In the genomic region with DNA sequence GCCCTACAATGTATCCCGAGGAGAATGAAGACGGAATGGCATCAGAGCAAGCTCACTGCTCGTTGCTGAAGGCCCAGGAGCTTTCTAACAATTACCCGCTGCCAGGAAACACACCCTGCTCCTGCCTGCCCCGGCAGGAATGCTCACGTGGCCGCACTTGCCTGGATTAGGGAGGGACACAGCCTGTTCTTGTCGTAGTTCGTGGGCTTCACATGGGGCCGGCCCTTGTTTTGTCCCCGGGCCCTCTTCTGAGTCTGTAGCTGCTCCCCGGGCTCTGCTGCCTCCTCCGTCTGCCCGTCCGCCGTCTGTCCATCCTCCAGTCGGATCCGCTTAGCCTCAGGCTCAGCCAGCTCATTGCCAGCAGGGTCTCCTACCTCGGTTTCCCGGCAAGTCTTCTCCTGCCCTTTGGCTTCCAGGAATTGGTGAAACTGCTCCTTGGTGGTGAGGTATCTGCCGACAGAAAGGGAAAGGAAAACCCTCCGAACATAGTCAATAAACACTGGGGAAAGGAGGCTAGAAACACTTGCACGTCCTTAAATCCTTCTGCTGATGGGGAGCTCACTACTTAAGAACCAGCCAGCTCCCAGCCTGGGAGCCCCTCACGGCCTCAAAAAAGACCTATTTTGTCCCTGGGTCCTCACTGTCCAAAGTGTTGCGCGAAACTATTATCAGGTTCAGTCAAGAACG, we compare ENCODE assay signal across 8 cellular contexts. TPM values are rescaled to one million over a fixed set of nuclear protein-coding genes. Genes with fewer than 3 reads are reported as not detected.
DNase-seq lines count a peak whose midpoint lies in the region; ATAC-seq, FAIRE-seq and TF ChIP-seq lines count a peak whose summit lies in the region.

No MANE protein-coding gene starts in this region.

- TF ChIP-seq POLR2A in A549 (IDR thresholded peaks at IDR 0.05; ENCODE audit: low read length) = no peak

- H3K9me3 ChIP-seq in A549 (no peaks in the 10 kb centered on the region), muscle layer of colon (ENCODE audit: low read length) (no peaks in the 10 kb centered on the region)

- H3K4me1 ChIP-seq in A549 (peaks cover 5% of the 10 kb centered on the region; the same call in 2 of the 3 replicates), muscle layer of colon (ENCODE audit: insufficient read depth, low read length) (peaks cover 9% of the 10 kb centered on the region)

- TF ChIP-seq EP300 in A549 (IDR thresholded peaks at IDR 0.05) = no peak

- 59% methylated on average over 26 of the region's 27 CpGs for WGBS in A549 (ENCODE audit: missing lambda C conversion rate)

- peak overlapping the region; percentile 98 for H3K4me2 ChIP-seq in A549

- ATAC-seq in A549 (no peak), GM21529 (IDR thresholded peaks at IDR 0.05; ENCODE audit: unreplicated experiment) (no peak)

- peak overlapping the region; percentile 92 to 100 (median 99) for H3K27ac Mint-ChIP-seq in IgD-negative memory B cell

- DNase-seq in A549 (ENCODE audit: low read depth in 1 of 2, low spot score in 1 of 2) (no peak), choroid plexus epithelial cell (ENCODE audit: low read depth) (no peak), HT-29 (ENCODE audit: low spot score) (no peak), LoVo (ENCODE audit: low spot score) (no peak)
- no peak for DNase-seq in stimulated activated CD4-positive, alpha-beta T cell treated with anti-CD3 and anti-CD28 coated beads, Interleukin-4, amount 100 ng/mL, for 4 hours

- peaks cover 45% of the 10 kb centered on the region for H3K36me3 ChIP-seq in muscle layer of colon (ENCODE audit: insufficient read depth, low read length)

- peak overlapping the region; percentile 97 for H3K4me3 ChIP-seq in A549
- peak overlapping the region; percentile 97 for H3K4me3 ChIP-seq in choroid plexus epithelial cell (ENCODE audit: low read depth, low read length)
- H3K4me3 ChIP-seq in muscle layer of colon (ENCODE audit: low read depth in 1 of 2, low read length in 2 of 2) = peak overlapping the region; percentile 78 to 100

- TF ChIP-seq CTCF in A549 (IDR thresholded peaks at IDR 0.05) = no peak
- TF ChIP-seq CTCF in choroid plexus epithelial cell (conservative IDR thresholded peaks at IDR 0.05; ENCODE audit: low read depth, low read length) = no peak

- no peak for TF ChIP-seq RAD21 in A549 (conservative IDR thresholded peaks at IDR 0.05 in 1 of 2, IDR thresholded peaks at IDR 0.05 in 1 of 2)

- peaks cover 16% of the 10 kb centered on the region for H3K36me3 Mint-ChIP-seq in IgD-negative memory B cell

- CTCF ChIA-PET in A549 (lab: Yijun Ruan, JAX) = interaction anchor here (1.4 to 2.9 kb wide), 3 partner anchors 10 to 16 kb away, joined by 3 to 20 read pairs (median 7); no protein-coding TSS in a partner anchor

- H3K4me3 Mint-ChIP-seq in IgD-negative memory B cell = peak overlapping the region; percentile 89 to 100 (median 100)

- POLR2A ChIA-PET in A549 (lab: Yijun Ruan, JAX) = interaction anchor here (0.6 to 2.1 kb wide), 6 partner anchors 9 to 81 kb away, joined by 3 to 10 read pairs (median 4); a partner anchor contains a TSS

- FAIRE-seq in A549 (lab: Jason Lieb, UNC) = no peak

- no peaks in the 10 kb centered on the region for H3K27me3 ChIP-seq in muscle layer of colon (ENCODE audit: control insufficient read depth in 1 of 2, insufficient read depth in 2 of 2, low read length in 2 of 2)

- H3K4me1 Mint-ChIP-seq in IgD-negative memory B cell = peaks cover 5 to 11% (median 11%) of the 10 kb centered on the region in 3 donors

- H3K9ac ChIP-seq in muscle layer of colon (ENCODE audit: low read length) = no peak overlapping the region

- H3K27ac ChIP-seq in A549 (peak overlapping the region; percentile 99 to 100), muscle layer of colon (ENCODE audit: low read depth, low read length) (peak overlapping the region; percentile 99)

- peaks cover 0 to 4% (median 3%) of the 10 kb centered on the region in 3 donors for H3K9me3 Mint-ChIP-seq in IgD-negative memory B cell

- H3K27me3 Mint-ChIP-seq in IgD-negative memory B cell = peaks cover 3% of the 10 kb centered on the region

TF ChIP-seq in A549, 52 proteins besides CTCF, POLR2A, EP300 and RAD21:
- TF ChIP-seq RFX5 (IDR thresholded peaks at IDR 0.05) (no peak), NFE2L2 (conservative IDR thresholded peaks at IDR 0.05; ENCODE audit: low read length) (no peak), SMC3 (IDR thresholded peaks at IDR 0.05) (no peak), CBX2 (IDR thresholded peaks at IDR 0.05; ENCODE audit: borderline replicate concordance, low read depth) (no peak), TP53 (CRISPR knock-in tag; IDR thresholded peaks at IDR 0.05) (no peak), ZFP36 (IDR thresholded peaks at IDR 0.05; ENCODE audit: borderline replicate concordance, partially characterized antibody) (peak; percentile 42), HEYL (CRISPR knock-in tag; IDR thresholded peaks at IDR 0.05) (no peak)

RNA-seq across cellular contexts. Expression of a gene that starts 0.9 kb away (rescaled TPM):
- polyA plus RNA-seq in A549 (2011; rRNA removed) (15.5 and 16.3 TPM in 2 replicates), A549 (2017; fragmentation: RNase III; extraction: RNeasy Plus Mini Kit Qiagen cat#74134 plus additional on column Dnase treatment) (26.9 to 29.4 TPM (median 27.9 TPM) in 3 replicates), IgD-negative memory B cell (35.2 TPM)
- polyA plus RNA-seq in A549 (2012; cell fraction: cytosol; rRNA removed) = 53.3 and 66.5 TPM in 2 replicates
- polyA plus RNA-seq in A549 (2012; cell fraction: nucleus; rRNA removed) = 222 and 288 TPM in 2 replicates
- 10.9 and 20.9 TPM in 2 replicates for polyA minus RNA-seq in A549 (2011; rRNA and poly(A)+ RNA removed)
- total RNA-seq in HT-29 (2014; rRNA removed; shearing (Covaris generic)) = 81.1 and 90.4 TPM in 2 replicates

RNA-seq across cellular contexts. Expression of a gene that starts 5.5 kb away (rescaled TPM):
- polyA plus RNA-seq in A549 (2011; rRNA removed) = 0.46 and 0.65 TPM in 2 replicates
- polyA plus RNA-seq in A549 (2012; cell fraction: cytosol; rRNA removed) = 2.4 and 3.6 TPM in 2 replicates
- 27.6 and 34.7 TPM in 2 replicates for polyA plus RNA-seq in A549 (2012; cell fraction: nucleus; rRNA removed)
- 2.0 to 2.3 TPM (median 2.2 TPM) in 3 replicates for polyA plus RNA-seq in A549 (2017; fragmentation: RNase III; extraction: RNeasy Plus Mini Kit Qiagen cat#74134 plus additional on column Dnase treatment)
- polyA minus RNA-seq in A549 (2011; rRNA and poly(A)+ RNA removed) = 0.25 and 0.29 TPM in 2 replicates
- polyA plus RNA-seq in IgD-negative memory B cell = not detected
- 2.1 and 3.9 TPM in 2 replicates for total RNA-seq in HT-29 (2014; rRNA removed; shearing (Covaris generic))

RNA-seq across cellular contexts. Expression of a gene that starts 14.8 kb away (rescaled TPM):
- polyA plus RNA-seq in A549 (2011; rRNA removed) = 0.32 and 0.38 TPM in 2 replicates
- polyA plus RNA-seq in A549 (2012; cell fraction: cytosol; rRNA removed) = 0.86 and 1.1 TPM in 2 replicates
- polyA plus RNA-seq in A549 (2012; cell fraction: nucleus; rRNA removed) = 0.67 and 0.88 TPM in 2 replicates
- polyA plus RNA-seq in A549 (2017; fragmentation: RNase III; extraction: RNeasy Plus Mini Kit Qiagen cat#74134 plus additional on column Dnase treatment) = 0.45 to 0.61 TPM (median 0.50 TPM) in 3 replicates
- 0.24 and 0.33 TPM in 2 replicates for polyA minus RNA-seq in A549 (2011; rRNA and poly(A)+ RNA removed)
- polyA plus RNA-seq in IgD-negative memory B cell = not detected
- 0.21 TPM in 1 of 2 replicates, not detected in the other for total RNA-seq in HT-29 (2014; rRNA removed; shearing (Covaris generic))

RNA-seq across cellular contexts. Expression of a gene that starts 49.5 kb away (rescaled TPM):
- polyA plus RNA-seq in A549 (2011; rRNA removed) (0.12 TPM in 1 of 2 replicates, not detected in the other), A549 (2017; fragmentation: RNase III; extraction: RNeasy Plus Mini Kit Qiagen cat#74134 plus additional on column Dnase treatment) (not detected in 3 replicates), IgD-negative memory B cell (0.55 TPM)
- polyA plus RNA-seq in A549 (2012; cell fraction: cytosol; rRNA removed) = 0.03 and 0.05 TPM in 2 replicates
- not detected in 2 replicates for polyA plus RNA-seq in A549 (2012; cell fraction: nucleus; rRNA removed)
- polyA minus RNA-seq in A549 (2011; rRNA and poly(A)+ RNA removed) = not detected in 2 replicates
- total RNA-seq in HT-29 (2014; rRNA removed; shearing (Covaris generic)) = not detected in 2 replicates
